Comparison of ENCODE assay signal across 1 cellular context in the genomic region with DNA sequence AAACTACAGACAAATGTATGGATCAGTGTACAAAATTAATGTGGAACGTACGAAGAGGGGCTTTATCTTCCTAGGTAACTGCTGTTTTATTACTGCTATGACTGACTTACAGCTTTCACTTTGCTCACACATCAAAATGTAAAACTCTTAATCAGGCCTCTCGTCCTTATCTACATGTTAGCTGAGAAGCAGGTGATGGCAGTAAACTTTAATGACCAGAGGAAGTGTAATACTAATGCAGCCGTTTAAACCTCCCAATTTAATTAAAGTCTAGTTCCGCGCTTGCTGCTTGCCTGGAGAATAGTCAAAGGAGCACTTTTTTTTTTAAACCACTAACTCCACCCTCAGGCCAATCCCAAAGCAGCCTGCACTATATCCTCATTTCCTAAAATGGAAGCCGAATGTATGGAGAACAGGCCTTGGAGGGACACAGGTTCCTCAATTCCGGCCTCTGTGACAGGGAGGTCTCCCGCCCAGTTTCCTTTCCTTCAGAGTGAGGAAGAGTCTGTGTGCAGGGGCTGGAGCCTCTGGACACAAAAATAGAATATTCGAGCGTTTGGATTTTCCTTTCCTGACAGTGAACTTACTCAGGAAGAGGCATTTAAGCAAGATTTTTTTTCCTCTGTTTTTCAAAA.
TF ChIP-seq lines count a peak whose summit lies in the region.

No MANE protein-coding gene starts in this region.

TF ChIP-seq in SK-N-SH, 30 proteins besides CTCF, POLR2A, EP300 and RAD21 (continued from another document):
- TF ChIP-seq, protein P1, sequence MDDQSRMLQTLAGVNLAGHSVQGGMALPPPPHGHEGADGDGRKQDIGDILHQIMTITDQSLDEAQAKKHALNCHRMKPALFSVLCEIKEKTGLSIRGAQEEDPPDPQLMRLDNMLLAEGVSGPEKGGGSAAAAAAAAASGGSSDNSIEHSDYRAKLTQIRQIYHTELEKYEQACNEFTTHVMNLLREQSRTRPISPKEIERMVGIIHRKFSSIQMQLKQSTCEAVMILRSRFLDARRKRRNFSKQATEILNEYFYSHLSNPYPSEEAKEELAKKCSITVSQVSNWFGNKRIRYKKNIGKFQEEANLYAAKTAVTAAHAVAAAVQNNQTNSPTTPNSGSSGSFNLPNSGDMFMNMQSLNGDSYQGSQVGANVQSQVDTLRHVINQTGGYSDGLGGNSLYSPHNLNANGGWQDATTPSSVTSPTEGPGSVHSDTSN (IDR thresholded peaks at IDR 0.05): no peak
- TF ChIP-seq YY1 (IDR thresholded peaks at IDR 0.05; ENCODE audit: low read depth) (no peak), NRF1 (IDR thresholded peaks at IDR 0.05; ENCODE audit: low read depth, low read length) (no peak), RFX5 (IDR thresholded peaks at IDR 0.05; ENCODE audit: low read length) (no peak), SMC3 (IDR thresholded peaks at IDR 0.05; ENCODE audit: low read depth, low read length) (no peak), RCOR1 (IDR thresholded peaks at IDR 0.05; ENCODE audit: low read length) (no peak), POLR2AphosphoS5 (IDR thresholded peaks at IDR 0.05; ENCODE audit: low read depth, low read length) (no peak)
- TF ChIP-seq, protein P2, sequence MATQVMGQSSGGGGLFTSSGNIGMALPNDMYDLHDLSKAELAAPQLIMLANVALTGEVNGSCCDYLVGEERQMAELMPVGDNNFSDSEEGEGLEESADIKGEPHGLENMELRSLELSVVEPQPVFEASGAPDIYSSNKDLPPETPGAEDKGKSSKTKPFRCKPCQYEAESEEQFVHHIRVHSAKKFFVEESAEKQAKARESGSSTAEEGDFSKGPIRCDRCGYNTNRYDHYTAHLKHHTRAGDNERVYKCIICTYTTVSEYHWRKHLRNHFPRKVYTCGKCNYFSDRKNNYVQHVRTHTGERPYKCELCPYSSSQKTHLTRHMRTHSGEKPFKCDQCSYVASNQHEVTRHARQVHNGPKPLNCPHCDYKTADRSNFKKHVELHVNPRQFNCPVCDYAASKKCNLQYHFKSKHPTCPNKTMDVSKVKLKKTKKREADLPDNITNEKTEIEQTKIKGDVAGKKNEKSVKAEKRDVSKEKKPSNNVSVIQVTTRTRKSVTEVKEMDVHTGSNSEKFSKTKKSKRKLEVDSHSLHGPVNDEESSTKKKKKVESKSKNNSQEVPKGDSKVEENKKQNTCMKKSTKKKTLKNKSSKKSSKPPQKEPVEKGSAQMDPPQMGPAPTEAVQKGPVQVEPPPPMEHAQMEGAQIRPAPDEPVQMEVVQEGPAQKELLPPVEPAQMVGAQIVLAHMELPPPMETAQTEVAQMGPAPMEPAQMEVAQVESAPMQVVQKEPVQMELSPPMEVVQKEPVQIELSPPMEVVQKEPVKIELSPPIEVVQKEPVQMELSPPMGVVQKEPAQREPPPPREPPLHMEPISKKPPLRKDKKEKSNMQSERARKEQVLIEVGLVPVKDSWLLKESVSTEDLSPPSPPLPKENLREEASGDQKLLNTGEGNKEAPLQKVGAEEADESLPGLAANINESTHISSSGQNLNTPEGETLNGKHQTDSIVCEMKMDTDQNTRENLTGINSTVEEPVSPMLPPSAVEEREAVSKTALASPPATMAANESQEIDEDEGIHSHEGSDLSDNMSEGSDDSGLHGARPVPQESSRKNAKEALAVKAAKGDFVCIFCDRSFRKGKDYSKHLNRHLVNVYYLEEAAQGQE (IDR thresholded peaks at IDR 0.05; ENCODE audit: low read depth, low read length): no peak
TF ChIP-seq in SK-N-SH: peak in this region for 0.
